ENCODE assay signal across 8 cellular contexts in the genomic region with DNA sequence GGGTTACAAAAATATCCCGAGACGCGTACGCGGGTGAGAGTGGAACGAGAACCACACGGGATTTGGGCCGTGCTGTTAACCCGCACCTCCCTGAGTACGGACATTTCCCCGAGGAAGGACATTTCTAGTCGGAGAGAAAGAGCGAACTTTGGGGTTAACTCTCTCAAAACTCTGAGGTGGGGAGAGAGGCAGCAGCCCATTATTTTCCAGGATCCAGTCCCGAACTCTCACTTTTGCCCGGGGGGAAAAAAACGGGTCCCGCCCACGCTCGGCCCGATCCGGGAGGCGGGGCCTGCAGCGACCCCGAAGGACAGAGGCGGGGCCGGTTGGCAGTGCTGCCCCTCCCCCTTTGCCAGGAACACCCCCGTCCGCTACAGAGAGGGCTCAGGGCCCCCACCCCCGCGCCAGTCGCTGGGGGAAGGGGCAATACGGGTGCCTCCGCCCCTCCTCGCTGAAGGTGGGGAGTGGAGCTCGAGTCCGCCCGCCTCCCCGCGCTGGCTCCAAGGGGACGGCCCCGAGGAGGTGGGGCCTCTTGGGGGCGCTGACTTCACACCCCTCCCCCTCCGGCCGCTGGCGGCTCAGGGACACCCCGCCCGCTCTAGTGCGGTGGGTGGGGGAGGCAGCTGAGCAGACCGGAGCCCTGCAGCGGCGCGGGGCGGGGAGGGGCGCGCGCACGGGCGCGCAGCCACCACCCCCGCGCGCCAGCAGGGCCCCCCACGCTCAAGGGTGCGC. TPM values are rescaled to one million over a fixed set of nuclear protein-coding genes. Genes with fewer than 3 reads are reported as not detected.
DNase-seq lines count a peak whose midpoint lies in the region; ATAC-seq and TF ChIP-seq lines count a peak whose summit lies in the region.

No MANE protein-coding gene starts in this region.

- intact Hi-C loops in aorta (cut with DNase I) = loop anchor here in 1 of 2 donors (5.0 kb wide), 1 partner anchor 63 kb away; the partner anchor contains the start of gene SLC41A1

- H3K79me2 ChIP-seq in hepatocyte = peaks cover 48% of the 10 kb centered on the region

- H2AFZ ChIP-seq in hepatocyte = peak overlapping the region; percentile 20

- H3K9me3 ChIP-seq in hepatocyte (ENCODE audit: low read depth) (no peaks in the 10 kb centered on the region), aorta (ENCODE audit: control insufficient read depth, low read length) (no peaks in the 10 kb centered on the region)

- H3K27ac ChIP-seq in hepatocyte = peak overlapping the region; percentile 94
- peak overlapping the region; percentile 74 to 81 for H3K27ac ChIP-seq in aorta (ENCODE audit: low read depth in 1 of 2, low read length in 2 of 2)

- H3K36me3 ChIP-seq in hepatocyte (replicated peaks; ENCODE audit: insufficient read depth, low read depth) = no peaks in the 10 kb centered on the region
- H3K36me3 ChIP-seq in aorta (ENCODE audit: control insufficient read depth in 1 of 2, insufficient read depth in 2 of 2, low read length in 1 of 2) = no peaks in the 10 kb centered on the region

- H3K4me3 ChIP-seq in astrocyte of the cerebellum (ENCODE audit: low read depth, low read length) (peak overlapping the region; percentile 87), hepatocyte (peak overlapping the region; percentile 75), aorta (ENCODE audit: low read length in 2 of 2) (peak overlapping the region; percentile 96 to 98)

- peak overlapping the region; percentile 87 for H3K4me2 ChIP-seq in hepatocyte

- H3K4me1 ChIP-seq in hepatocyte (ENCODE audit: insufficient read depth) (peaks cover 20% of the 10 kb centered on the region), aorta (ENCODE audit: control insufficient read depth in 1 of 2, insufficient read depth in 2 of 2, low read length in 2 of 2) (peaks cover 0 to 4% of the 10 kb centered on the region in 2 donors)

- ATAC-seq in GM18519 (IDR thresholded peaks at IDR 0.05; ENCODE audit: low FRiP score, unreplicated experiment) (peak; percentile 61), HG03039 (IDR thresholded peaks at IDR 0.05; ENCODE audit: unreplicated experiment) (peak; percentile 73), aorta (ENCODE audit: low FRiP score) (peak; percentile 94)

- in situ Hi-C loops in astrocyte of the cerebellum (cut with HindIII; ENCODE audit: low sequenced_read_pairs) = no loop called here

- H3K9me2 ChIP-seq in hepatocyte (replicated peaks; ENCODE audit: insufficient read depth) = no peaks in the 10 kb centered on the region

- 2% methylated on average over 26 of the region's 64 CpGs for WGBS in hepatocyte (ENCODE audit: low lambda C conversion rate, missing lambda C conversion rate)
- 0 to 1% methylated on average over 47 to 64 of the region's 64 CpGs for WGBS in aorta, 2 donors

- DNase-seq in NCI-H2081 (lab: John Stamatoyannopoulos, UW) (peak; percentile 95 to 97), T1000 (lab: John Stamatoyannopoulos, UW) (peak; percentile 93), astrocyte of the cerebellum (ENCODE audit: low read depth) (peak; percentile 85), hepatocyte (ENCODE audit: low spot score) (peak; percentile 98), renal cortical epithelial cell (ENCODE audit: low read depth) (peak; percentile 81), aorta (peak; percentile 97)

- TF ChIP-seq CTCF in astrocyte of the cerebellum (IDR thresholded peaks at IDR 0.05; ENCODE audit: low read depth, low read length, missing control alignments) (no peak), hepatocyte (IDR thresholded peaks at IDR 0.05; ENCODE audit: poor library complexity) (no peak)

- peaks cover 45% of the 10 kb centered on the region for H4K20me1 ChIP-seq in hepatocyte (ENCODE audit: insufficient read depth, poor library complexity, severe bottlenecking)

- H3K27me3 ChIP-seq in hepatocyte (no peaks in the 10 kb centered on the region), aorta (ENCODE audit: control insufficient read depth in 1 of 2, insufficient read depth in 2 of 2, low read length in 1 of 2) (no peaks in the 10 kb centered on the region)

RNA-seq across cellular contexts. Expression of gene NUCKS1, which starts 0.7 kb away (rescaled TPM):
- total RNA-seq in hepatocyte (135 and 143 TPM in 2 replicates), renal cortical epithelial cell (120 and 123 TPM in 2 replicates), aorta (100 to 1,000 TPM; 145 to 158 TPM)
- polyA plus RNA-seq in hepatocyte (24.7 and 28.4 TPM in 2 replicates), aorta (10 to 100 TPM; 47.1 to 47.6 TPM)

RNA-seq across cellular contexts. Expression of gene RAB29, which starts 26.0 kb away (rescaled TPM):
- total RNA-seq in hepatocyte (45.4 and 47.5 TPM in 2 replicates), renal cortical epithelial cell (45.7 and 53.2 TPM in 2 replicates), aorta (10 to 100 TPM; 19.5 to 38.9 TPM)
- polyA plus RNA-seq in hepatocyte (33.3 and 33.8 TPM in 2 replicates), aorta (10 to 100 TPM; 27.2 to 36.8 TPM)

Comparison
In these comparisons a context has a peak if more than half of its experiments do, and no peak if none do; other contexts are left out.
1. Peak in every context shown above with its lines: DNase-seq, ATAC-seq, H3K4me3 ChIP-seq and H3K27ac ChIP-seq.